10 cellular contexts compared by ENCODE assay signal in the genomic region with DNA sequence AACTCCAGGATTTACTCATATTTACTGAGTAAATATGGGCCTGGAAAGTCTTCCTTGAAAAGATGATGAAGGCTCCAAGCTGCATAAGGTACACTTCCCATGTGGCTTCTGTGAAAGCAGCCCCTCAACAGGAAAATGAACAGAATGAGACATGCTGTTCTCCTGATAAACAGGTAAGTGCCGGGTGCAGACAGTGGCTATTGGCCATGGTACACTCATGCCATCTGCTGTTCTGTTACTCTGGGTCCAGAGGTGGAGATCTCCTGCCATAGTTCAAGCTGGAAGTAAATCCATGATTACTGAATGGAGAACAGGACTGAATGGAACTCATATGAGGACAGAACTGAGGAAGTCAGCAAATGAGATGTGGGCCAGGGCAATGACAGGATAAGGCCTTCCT.
DNase-seq lines count a peak whose midpoint lies in the region; ATAC-seq and TF ChIP-seq lines count a peak whose summit lies in the region.
"Had no signal": no experiment of that assay in that cellular context is flagged by ENCODE, and none has a peak within 500 bp of the region (broad histone marks: within the 10 kb centered on the region; RNA-seq: fewer than 3 reads in every experiment).

No MANE protein-coding gene starts in this region.

- DNase-seq in heart left ventricle = peak in 3 of 5 donors; percentile 14 to 35 (median 27)
- DNase-seq in sciatic nerve (ENCODE audit: low spot score) = no peak
- no peak for DNase-seq in NCI-H1092 (lab: John Stamatoyannopoulos, UW)
- DNase-seq in HCEC 1CT = no peak
- DNase-seq in esophagus muscularis mucosa (ENCODE audit: extremely low spot score) = no peak
- DNase-seq: activated CD8-positive, alpha-beta T cell treated with anti-CD3 and anti-CD28 coated beads for 36 hours; CD4-positive, CD25-positive, alpha-beta regulatory T cell had no signal

- no peaks in the 10 kb centered on the region for H3K27me3 ChIP-seq in heart left ventricle
- no peaks in the 10 kb centered on the region for H3K27me3 ChIP-seq in esophagus muscularis mucosa

- WGBS in heart left ventricle, 4 donors = 33 to 48% (median 40%) methylated on average over 1 of the region's 1 CpG
- WGBS in esophagus muscularis mucosa = 82% methylated on average over 1 of the region's 1 CpG

- H3K36me3 ChIP-seq in HEK293 (ENCODE audit: control insufficient read depth in 2 of 2, insufficient read depth in 1 of 2, low read length in 2 of 2) (no peaks in the 10 kb centered on the region), heart left ventricle (no peaks in the 10 kb centered on the region), esophagus muscularis mucosa (peaks cover 0 to 6% (median 2%) of the 10 kb centered on the region in 4 donors)

- POLR2A ChIA-PET in HEK293 (lab: Yijun Ruan, JAX) = no interaction called here

- intact Hi-C loops in heart left ventricle (cut with DNase I) = loop anchor here (2.0 to 10.0 kb wide), 8 partner anchors 80 to 513 kb away; no protein-coding TSS in a partner anchor
- intact Hi-C loops in sciatic nerve (cut with DNase I) = no loop called here
- intact Hi-C loops in esophagus muscularis mucosa (cut with DNase I) = no loop called here

- TF ChIP-seq CTCF in HEK293 (tag by site-specific recombination; IDR thresholded peaks at IDR 0.05) = peak; percentile 15; the same call in 1 of the 2 replicates
- TF ChIP-seq CTCF in heart left ventricle (IDR thresholded peaks at IDR 0.05) = peak in 11 of 12 donors; percentile 25 to 55 (median 41)
- TF ChIP-seq CTCF in esophagus muscularis mucosa (IDR thresholded peaks at IDR 0.05) = no peak

- H3K4me1 ChIP-seq in HEK293 (ENCODE audit: control insufficient read depth, insufficient read depth, low read length) (no peaks in the 10 kb centered on the region), heart left ventricle (no peaks in the 10 kb centered on the region), esophagus muscularis mucosa (peaks cover 0 to 5% (median 0%) of the 10 kb centered on the region in 4 donors)

- ATAC-seq in SK-N-SH treated with all-trans-retinoic acid at 6 μM for 48 hours (peak; percentile 24; the same call in 1 of the 3 replicates), heart left ventricle (peak; percentile 42 to 77 (median 74)), sciatic nerve (peak; percentile 68), HG02840 (IDR thresholded peaks at IDR 0.05; ENCODE audit: low FRiP score, unreplicated experiment) (no peak)
- ATAC-seq: activated CD8-positive, alpha-beta T cell treated with anti-CD3 and anti-CD28 coated beads for 36 hours had no signal

- no peak for TF ChIP-seq EP300 in esophagus muscularis mucosa (IDR thresholded peaks at IDR 0.05)

- H3K9me3 ChIP-seq in HEK293 (ENCODE audit: control insufficient read depth, insufficient read depth, low read depth, low read length) = no peaks in the 10 kb centered on the region; the same call in 1 of the 2 replicates
- H3K9me3 ChIP-seq in heart left ventricle = peaks cover 0 to 9% (median 0%) of the 10 kb centered on the region in 12 donors
- peaks cover 0 to 4% (median 0%) of the 10 kb centered on the region in 4 donors for H3K9me3 ChIP-seq in esophagus muscularis mucosa

- H3K4me3 ChIP-seq in HEK293 (ENCODE audit: low read depth, low read length) (no peak overlapping the region), heart left ventricle (no peak overlapping the region), esophagus muscularis mucosa (no peak overlapping the region)

- CTCF ChIA-PET in HEK293 (lab: Yijun Ruan, JAX) = interaction anchor here (0.7 kb wide), 1 partner anchor 13 kb away, joined by 3 read pairs; no protein-coding TSS in a partner anchor

- H3K27ac ChIP-seq in HEK293 (ENCODE audit: extremely low read depth, low read depth, low read length) (no peak overlapping the region), heart left ventricle (no peak overlapping the region), esophagus muscularis mucosa (replicated peaks in 1 of 4) (no peak overlapping the region)

- TF ChIP-seq POLR2A in heart left ventricle (IDR thresholded peaks at IDR 0.05) = no peak
- no peak for TF ChIP-seq POLR2A in esophagus muscularis mucosa (IDR thresholded peaks at IDR 0.05; ENCODE audit: low read depth)

TF ChIP-seq in HEK293, 187 proteins besides CTCF, POLR2A, EP300 and RAD21:
- no peak for TF ChIP-seq ZNF701 (tag by site-specific recombination; IDR thresholded peaks at IDR 0.05)

TF ChIP-seq in SK-N-SH treated with all-trans-retinoic acid at 6 μM for 48 hours, 23 proteins besides CTCF, POLR2A, EP300 and RAD21:
- TF ChIP-seq GLIS3 (CRISPR knock-in tag; IDR thresholded peaks at IDR 0.05) (no peak), CSRNP3 (CRISPR knock-in tag; IDR thresholded peaks at IDR 0.05) (no peak), ZNF70 (CRISPR knock-in tag; IDR thresholded peaks at IDR 0.05) (no peak), TOX (CRISPR knock-in tag; IDR thresholded peaks at IDR 0.05; ENCODE audit: borderline replicate concordance) (no peak)
- TF ChIP-seq, protein P1, sequence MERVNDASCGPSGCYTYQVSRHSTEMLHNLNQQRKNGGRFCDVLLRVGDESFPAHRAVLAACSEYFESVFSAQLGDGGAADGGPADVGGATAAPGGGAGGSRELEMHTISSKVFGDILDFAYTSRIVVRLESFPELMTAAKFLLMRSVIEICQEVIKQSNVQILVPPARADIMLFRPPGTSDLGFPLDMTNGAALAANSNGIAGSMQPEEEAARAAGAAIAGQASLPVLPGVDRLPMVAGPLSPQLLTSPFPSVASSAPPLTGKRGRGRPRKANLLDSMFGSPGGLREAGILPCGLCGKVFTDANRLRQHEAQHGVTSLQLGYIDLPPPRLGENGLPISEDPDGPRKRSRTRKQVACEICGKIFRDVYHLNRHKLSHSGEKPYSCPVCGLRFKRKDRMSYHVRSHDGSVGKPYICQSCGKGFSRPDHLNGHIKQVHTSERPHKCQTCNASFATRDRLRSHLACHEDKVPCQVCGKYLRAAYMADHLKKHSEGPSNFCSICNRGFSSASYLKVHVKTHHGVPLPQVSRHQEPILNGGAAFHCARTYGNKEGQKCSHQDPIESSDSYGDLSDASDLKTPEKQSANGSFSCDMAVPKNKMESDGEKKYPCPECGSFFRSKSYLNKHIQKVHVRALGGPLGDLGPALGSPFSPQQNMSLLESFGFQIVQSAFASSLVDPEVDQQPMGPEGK (CRISPR knock-in tag; IDR thresholded peaks at IDR 0.05; ENCODE audit: borderline replicate concordance) = no peak

Comparison
In these comparisons a context has a peak if more than half of its experiments do, and no peak if none do; other contexts are left out.
1. CTCF ChIP-seq: peak in HEK293 (single experiment) and heart left ventricle (11 of 12); none in esophagus muscularis mucosa (0 of 3).
2. DNase-seq: peak in heart left ventricle (3 of 5); none in sciatic nerve (single experiment), NCI-H1092 (single experiment), HCEC 1CT (single experiment) and esophagus muscularis mucosa (single experiment).
3. intact Hi-C loops: an anchor here in heart left ventricle (2.0 to 10.0 kb wide); none called in sciatic nerve and esophagus muscularis mucosa.